In the genomic region with DNA sequence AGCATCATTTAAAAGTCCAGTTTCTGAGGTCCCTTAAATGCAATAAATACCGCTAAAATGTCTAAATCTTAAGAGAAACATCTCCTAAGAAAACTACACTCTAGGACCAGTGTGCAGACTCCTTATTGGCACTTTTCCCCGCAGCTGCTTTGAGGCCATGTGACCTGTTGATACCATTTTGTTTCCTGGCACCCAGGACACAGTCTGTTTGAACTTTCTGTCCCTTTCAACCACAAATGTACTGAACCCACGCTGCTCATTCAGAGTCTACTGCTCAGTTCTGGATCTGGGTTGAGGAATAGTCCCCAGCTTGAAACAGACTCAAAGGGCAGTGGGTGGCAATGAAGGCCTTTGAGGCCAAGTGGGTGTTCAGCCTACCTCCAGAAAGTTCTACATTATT, we compare ENCODE assay signal across 34 cellular contexts. TPM values are rescaled to one million over a fixed set of nuclear protein-coding genes. Genes with fewer than 3 reads are reported as not detected.
A peak's percentile ranks its signal among the peaks of the same experiment; 100 is the strongest.
DNase-seq lines count a peak whose midpoint lies in the region; ATAC-seq, FAIRE-seq and TF ChIP-seq lines count a peak whose summit lies in the region.
"Had no signal": no experiment of that assay in that cellular context is flagged by ENCODE, and none has a peak within 500 bp of the region (broad histone marks: within the 10 kb centered on the region; RNA-seq: fewer than 3 reads in every experiment).

No MANE protein-coding gene starts in this region.

- no peak for FAIRE-seq in kidney (lab: Jason Lieb, UNC)
- FAIRE-seq: islet of Langerhans had no signal

- H3K27ac ChIP-seq in kidney (ENCODE audit: low read depth in 2 of 2, low read length in 2 of 2) = peak overlapping the region in 1 of 2 donors; percentile 76
- H3K27ac ChIP-seq in endodermal cell (ENCODE audit: low read depth, low read length) = no peak overlapping the region
- H3K27ac ChIP-seq: adrenal gland, PC-9, psoas muscle, thyroid gland had no signal

- peak overlapping the region; percentile 3 for H3K27ac Mint-ChIP-seq in stimulated activated naive B cell treated with anti-CD40 and anti-IgM and Interleukin-4, amounts not matched to agents 10 μg/mL and 1 μg/mL and 100 μg/mL, for 72 hours
- H3K27ac Mint-ChIP-seq in endodermal cell = no peak overlapping the region
- H3K27ac Mint-ChIP-seq: activated CD4-positive, alpha-beta memory T cell treated with anti-CD3 and anti-CD28 coated beads for 36 hours; activated naive CD4-positive, alpha-beta T cell treated with anti-CD3 and anti-CD28 coated beads, Interleukin-2, amount 10 ng/mL, durations not matched to agents 7 days and 5 days; CD4-positive, alpha-beta T cell; naive thymus-derived CD4-positive, alpha-beta T cell had no signal

- H3K4me3 ChIP-seq in astrocyte of the spinal cord (ENCODE audit: low read depth, low read length) (no peak overlapping the region), kidney (ENCODE audit: low read length in 2 of 2) (no peak overlapping the region), endodermal cell (ENCODE audit: low read length) (no peak overlapping the region)
- H3K4me3 ChIP-seq: adrenal gland, PC-9, psoas muscle, thyroid gland had no signal

- H3K36me3 ChIP-seq in kidney (ENCODE audit: control insufficient read depth in 1 of 2, insufficient read depth in 2 of 2, low read length in 2 of 2) = peaks cover 7 to 13% of the 10 kb centered on the region in 2 donors
- peaks cover 11% of the 10 kb centered on the region for H3K36me3 ChIP-seq in endodermal cell (ENCODE audit: control insufficient read depth, insufficient read depth, low read length)
- H3K36me3 ChIP-seq: adrenal gland, thyroid gland had no signal

- TF ChIP-seq CTCF in astrocyte of the spinal cord (IDR thresholded peaks at IDR 0.05; ENCODE audit: low read depth, low read length) = no peak
- no peak for TF ChIP-seq CTCF in kidney (IDR thresholded peaks at IDR 0.05; ENCODE audit: borderline replicate concordance, extremely low read depth, insufficient read depth)
- TF ChIP-seq CTCF in endodermal cell (conservative IDR thresholded peaks at IDR 0.05) = no peak

- no peaks in the 10 kb centered on the region for H3K27me3 ChIP-seq in endodermal cell (ENCODE audit: control insufficient read depth, insufficient read depth, low read length, poor library complexity, severe bottlenecking)
- H3K27me3 ChIP-seq: adrenal gland, thyroid gland had no signal

- H3K4me1 Mint-ChIP-seq in stimulated activated naive B cell treated with anti-CD40 and anti-IgM and Interleukin-4, amounts not matched to agents 10 μg/mL and 1 μg/mL and 100 μg/mL, for 72 hours = peaks cover 4 to 9% of the 10 kb centered on the region in 2 donors
- H3K4me1 Mint-ChIP-seq in endodermal cell = no peaks in the 10 kb centered on the region

- intact Hi-C loops in kidney (cut with DNase I) = no loop called here

- no peaks in the 10 kb centered on the region for H3K27me3 Mint-ChIP-seq in stimulated activated naive B cell treated with anti-CD40 and anti-IgM and Interleukin-4, amounts not matched to agents 10 μg/mL and 1 μg/mL and 100 μg/mL, for 72 hours
- no peaks in the 10 kb centered on the region for H3K27me3 Mint-ChIP-seq in endodermal cell (ENCODE audit: insufficient read depth)

- H3K9me3 ChIP-seq in kidney (ENCODE audit: control insufficient read depth in 1 of 2, low read length in 2 of 2) (no peaks in the 10 kb centered on the region), endodermal cell (ENCODE audit: control insufficient read depth, low read length) (no peaks in the 10 kb centered on the region)
- H3K9me3 ChIP-seq: adrenal gland, psoas muscle, thyroid gland had no signal

- DNase-seq in LHCN-M2 (ENCODE audit: low read depth) = peak; percentile 89
- DNase-seq in astrocyte of the spinal cord (ENCODE audit: low read depth, low spot score) = peak; percentile 22
- peak; percentile 73 for DNase-seq in kidney
- DNase-seq in stimulated activated naive B cell treated with anti-CD40 and anti-IgM and Interleukin-4, amounts not matched to agents 10 μg/mL and 1 μg/mL and 100 μg/mL, for 72 hours = no peak
- DNase-seq in anterior cingulate cortex (lab: John Stamatoyannopoulos, UW) = no peak
- no peak for DNase-seq in DMS153 (lab: John Stamatoyannopoulos, UW)
- no peak for DNase-seq in endodermal cell
- DNase-seq: activated CD4-positive, alpha-beta memory T cell treated with anti-CD3 and anti-CD28 coated beads for 36 hours; activated CD4-positive, alpha-beta T cell treated with anti-CD3 and anti-CD28 coated beads for 1 hour; activated CD8-positive, alpha-beta memory T cell treated with anti-CD3 and anti-CD28 coated beads, Interleukin-2, amount 50 U/mL, for 48 hours; activated naive CD4-positive, alpha-beta T cell treated with anti-CD3 and anti-CD28 coated beads, Interleukin-2, amount 10 ng/mL, durations not matched to agents 7 days and 5 days; CD4-positive, alpha-beta T cell; effector CD8-positive, alpha-beta T cell; erythroblast; glutamatergic neuron; GOT3; naive thymus-derived CD4-positive, alpha-beta T cell; NCI-H187 treated with DMSO at 0.1 percent for 48 hours; NCI-H524 treated with DMSO at 0.1 percent for 48 hours; occipital lobe; PC-9; SIG-M5; stimulated activated naive CD8-positive, alpha-beta T cell treated with anti-CD3 and anti-CD28 coated beads, Interleukin-15, Interleukin-2, amounts not matched to agents 100 U/mL and 50 U/mL, for 24 hours; SW 1271 had no signal

- H3K4me3 Mint-ChIP-seq in stimulated activated naive B cell treated with anti-CD40 and anti-IgM and Interleukin-4, amounts not matched to agents 10 μg/mL and 1 μg/mL and 100 μg/mL, for 72 hours = no peak overlapping the region
- no peak overlapping the region for H3K4me3 Mint-ChIP-seq in endodermal cell
- H3K4me3 Mint-ChIP-seq: activated CD4-positive, alpha-beta memory T cell treated with anti-CD3 and anti-CD28 coated beads for 36 hours; activated naive CD4-positive, alpha-beta T cell treated with anti-CD3 and anti-CD28 coated beads, Interleukin-2, amount 10 ng/mL, durations not matched to agents 7 days and 5 days; CD4-positive, alpha-beta T cell; naive thymus-derived CD4-positive, alpha-beta T cell had no signal

- H3K9me3 Mint-ChIP-seq in stimulated activated naive B cell treated with anti-CD40 and anti-IgM and Interleukin-4, amounts not matched to agents 10 μg/mL and 1 μg/mL and 100 μg/mL, for 72 hours = no peaks in the 10 kb centered on the region
- H3K9me3 Mint-ChIP-seq in endodermal cell = no peaks in the 10 kb centered on the region
- H3K9me3 Mint-ChIP-seq: activated CD4-positive, alpha-beta memory T cell treated with anti-CD3 and anti-CD28 coated beads for 36 hours; activated naive CD4-positive, alpha-beta T cell treated with anti-CD3 and anti-CD28 coated beads, Interleukin-2, amount 10 ng/mL, durations not matched to agents 7 days and 5 days; CD4-positive, alpha-beta T cell had no signal

- no peak overlapping the region for H3K9ac ChIP-seq in kidney (ENCODE audit: low read length in 2 of 2)
- H3K9ac ChIP-seq in endodermal cell (ENCODE audit: extremely low read depth, low read length, poor library complexity, severe bottlenecking) = no peak overlapping the region

- ATAC-seq in stimulated activated naive B cell treated with anti-CD40 and anti-IgM and Interleukin-4, amounts not matched to agents 10 μg/mL and 1 μg/mL and 100 μg/mL, for 72 hours (replicated peaks) = no peak
- no peak for ATAC-seq in GM19324 (IDR thresholded peaks at IDR 0.05; ENCODE audit: low FRiP score, unreplicated experiment)
- ATAC-seq: naive thymus-derived CD4-positive, alpha-beta T cell; stimulated activated naive CD8-positive, alpha-beta T cell treated with anti-CD3 and anti-CD28 coated beads, Interleukin-15, Interleukin-2, amounts not matched to agents 100 U/mL and 50 U/mL, for 24 hours had no signal

- H3K4me1 ChIP-seq in kidney (ENCODE audit: control insufficient read depth in 1 of 2, insufficient read depth in 1 of 2, low read depth in 1 of 2, low read length in 2 of 2) = peaks cover 4 to 12% of the 10 kb centered on the region in 2 donors
- no peaks in the 10 kb centered on the region for H3K4me1 ChIP-seq in endodermal cell (ENCODE audit: control insufficient read depth, insufficient read depth, low read length)

- 86 to 96% methylated on average over 2 to 3 of the region's 3 CpGs for WGBS in endodermal cell (ENCODE audit: insufficient coverage in 1 of 2, insufficient read length in 1 of 2), 2 experiments

- in situ Hi-C loops in astrocyte of the spinal cord (cut with HindIII; ENCODE audit: low sequenced_read_pairs) = no loop called here

- peaks cover 60 to 63% of the 10 kb centered on the region in 2 donors for H3K36me3 Mint-ChIP-seq in stimulated activated naive B cell treated with anti-CD40 and anti-IgM and Interleukin-4, amounts not matched to agents 10 μg/mL and 1 μg/mL and 100 μg/mL, for 72 hours
- H3K36me3 Mint-ChIP-seq in endodermal cell (ENCODE audit: low read depth) = peaks cover 30% of the 10 kb centered on the region
- H3K36me3 Mint-ChIP-seq: activated CD4-positive, alpha-beta memory T cell treated with anti-CD3 and anti-CD28 coated beads for 36 hours had no signal

RNA-seq across cellular contexts. Expression of a gene that starts 17.1 kb away (rescaled TPM):
- total RNA-seq in LHCN-M2 (2014; rRNA removed) (not detected in 2 replicates), kidney (not detected), endodermal cell (not detected)
- polyA plus RNA-seq in LHCN-M2 (2012) = not detected
- not detected for polyA plus RNA-seq in kidney (ENCODE audit: insufficient read depth, low read depth, low replicate concordance)
- not detected for polyA plus RNA-seq in endodermal cell (2013, experiment 1 of 2)
- not detected for polyA plus RNA-seq in endodermal cell (2013, experiment 2 of 2)
- total RNA-seq: activated CD4-positive, alpha-beta memory T cell treated with anti-CD3 and anti-CD28 coated beads for 36 hours; adrenal gland; CD4-positive, alpha-beta T cell; Daoy; fibroblast of villous mesenchyme; HT1080; liver; naive thymus-derived CD4-positive, alpha-beta T cell; occipital lobe; PC-9; psoas muscle; skeletal muscle tissue had no signal
- polyA plus RNA-seq: adrenal gland; liver; naive thymus-derived CD4-positive, alpha-beta T cell had no signal

Comparison
In these comparisons a context has a peak if more than half of its experiments do, and no peak if none do; other contexts are left out.
1. DNase-seq: peak in LHCN-M2 (single experiment), astrocyte of the spinal cord (single experiment) and kidney (single experiment); none in stimulated activated naive B cell treated with anti-CD40 and anti-IgM and Interleukin-4, amounts not matched to agents 10 μg/mL and 1 μg/mL and 100 μg/mL, for 72 hours (single experiment), anterior cingulate cortex (0 of 58), DMS153 (single experiment) and endodermal cell (single experiment).